24 cellular contexts compared by ENCODE assay signal in genomic region chr5:36666304-36666703, GRCh38. TPM values are rescaled to one million over a fixed set of nuclear protein-coding genes. Genes with fewer than 3 reads are reported as not detected.
"Had no signal": no experiment of that assay in that cellular context is flagged by ENCODE, and none has a peak within 500 bp of the region (broad histone marks: within the 10 kb centered on the region; RNA-seq: fewer than 3 reads in every experiment).

No MANE protein-coding gene starts in this region.

- H3K4me3 Mint-ChIP-seq: endodermal cell; natural killer cell treated with Interleukin-12 subunit alpha and Interleukin-12 subunit beta and Interleukin-15 and Interleukin-18, amount 100 ng/mL, for 72 hours had no signal

- H3K27me3 ChIP-seq: colonic mucosa, neutrophil, sigmoid colon, tibial artery, upper lobe of right lung, vagina had no signal

- H3K4me3 ChIP-seq: colonic mucosa, sigmoid colon, skin epidermis, tibial artery, upper lobe of right lung, vagina had no signal

- H3K27ac Mint-ChIP-seq: endodermal cell; natural killer cell treated with Interleukin-12 subunit alpha and Interleukin-12 subunit beta and Interleukin-15 and Interleukin-18, amount 100 ng/mL, for 72 hours had no signal

- ATAC-seq: natural killer cell treated with Interleukin-12 subunit alpha and Interleukin-12 subunit beta and Interleukin-15 and Interleukin-18, amount 100 ng/mL, for 72 hours; upper lobe of right lung had no signal

- DNase-seq: colonic mucosa; dermis blood vessel endothelial cell; effector CD4-positive, alpha-beta T cell; endodermal cell; erythroblast; foreskin melanocyte; head of caudate nucleus; hypothalamus; kidney glomerular epithelial cell; mammary epithelial cell; midbrain; posterior cingulate gyrus; sigmoid colon; stimulated activated CD4-positive, alpha-beta T cell treated with anti-CD3 and anti-CD28 coated beads, Interleukin-12 subunit alpha, Interleukin-12 subunit beta, amount 100 ng/mL, for 4 hours; stimulated activated CD4-positive, alpha-beta T cell treated with anti-CD3 and anti-CD28 coated beads, Interleukin-2, amount 100 ng/mL, for 48 hours; stimulated activated naive CD4-positive, alpha-beta T cell treated with Interleukin-2 at 50 U/mL for 16 hours; tibial artery; upper lobe of right lung had no signal

- H3K36me3 Mint-ChIP-seq: natural killer cell treated with Interleukin-12 subunit alpha and Interleukin-12 subunit beta and Interleukin-15 and Interleukin-18, amount 100 ng/mL, for 72 hours had no signal

- H3K4me1 ChIP-seq: colonic mucosa, sigmoid colon, tibial artery, upper lobe of right lung, vagina had no signal

- H3K9me3 ChIP-seq: colonic mucosa, neutrophil, sigmoid colon, tibial artery, upper lobe of right lung, vagina had no signal

- H3K36me3 ChIP-seq: colonic mucosa, neutrophil, sigmoid colon, tibial artery, upper lobe of right lung, vagina had no signal

- H3K9me3 Mint-ChIP-seq: endodermal cell; natural killer cell treated with Interleukin-12 subunit alpha and Interleukin-12 subunit beta and Interleukin-15 and Interleukin-18, amount 100 ng/mL, for 72 hours had no signal

- H3K27ac ChIP-seq: colonic mucosa, neutrophil, sigmoid colon, tibial artery, upper lobe of right lung, vagina had no signal

RNA-seq across cellular contexts. Expression of gene SLC1A3, which starts 59.9 kb away (rescaled TPM):
- total RNA-seq: endothelial cell of umbilical vein, pulmonary artery endothelial cell had no signal
